Comparison of ENCODE assay signal across 10 cellular contexts in genomic region chr16:85171004-85171808, GRCh38. TPM values are rescaled to one million over a fixed set of nuclear protein-coding genes. Genes with fewer than 3 reads are reported as not detected.
DNase-seq lines count a peak whose midpoint lies in the region; ATAC-seq, FAIRE-seq and TF ChIP-seq lines count a peak whose summit lies in the region.
"Had no signal": no experiment of that assay in that cellular context is flagged by ENCODE, and none has a peak within 500 bp of the region (broad histone marks: within the 10 kb centered on the region; RNA-seq: fewer than 3 reads in every experiment).

No MANE protein-coding gene starts in this region.

- WGBS in neuronal stem cell (ENCODE audit: extremely low coverage in 2 of 2, insufficient read length in 2 of 2, insufficient replicate concordance in 1 of 2), 2 donors: no CpG with 5 or more reads among the region's 48 CpGs

- H2AFZ ChIP-seq in endothelial cell of umbilical vein (ENCODE audit: low read depth, low read length) (no peak overlapping the region), neuronal stem cell (ENCODE audit: low read length) (no peak overlapping the region)

- dilution Hi-C loops in endothelial cell of umbilical vein (cut with MboI; ENCODE audit: extremely low pct_ligation_motif_present, low sequenced_read_pairs): no loop called here

- peak overlapping the region; percentile 82 for H3K18ac ChIP-seq in neuronal stem cell (ENCODE audit: low read length)

- H3K27ac ChIP-seq in endothelial cell of umbilical vein (ENCODE audit: insufficient read depth, low read depth, low read length) (peak overlapping the region; percentile 93), neuronal stem cell (replicated peaks; ENCODE audit: low read length) (no peak overlapping the region)

- H4K8ac ChIP-seq in neuronal stem cell (ENCODE audit: low read depth, low read length): no peak overlapping the region

- CTCF ChIA-PET in endothelial cell of umbilical vein (lab: Charles Lee): interaction anchor here (0.5 to 6.0 kb wide), 18 partner anchors 9 to 160 kb away, joined by 3 to 45 read pairs (median 7); no protein-coding TSS in a partner anchor

- no peaks in the 10 kb centered on the region for H3K79me1 ChIP-seq in neuronal stem cell (ENCODE audit: low read depth, low read length)

- H4K20me1 ChIP-seq in endothelial cell of umbilical vein (replicated peaks; ENCODE audit: control insufficient read depth, extremely low read depth, insufficient read depth, low read length): no peaks in the 10 kb centered on the region

- no peak for FAIRE-seq in endothelial cell of umbilical vein (lab: Jason Lieb, UNC)
- FAIRE-seq: TTC549 had no signal

- H2BK120ac ChIP-seq in neuronal stem cell (ENCODE audit: low read depth, low read length): no peak overlapping the region

- peak overlapping the region; percentile 87 for H3K4me3 ChIP-seq in AG10803 (ENCODE audit: low read length)
- H3K4me3 ChIP-seq in NT2/D1 (ENCODE audit: insufficient read length, low read depth): peak overlapping the region; percentile 59
- peak overlapping the region in 2 of 3 experiments; percentile 15 to 39 for H3K4me3 ChIP-seq in endothelial cell of umbilical vein (replicated peaks in 1 of 3; ENCODE audit: insufficient read depth in 1 of 3, low read depth in 1 of 3, low read length in 3 of 3)
- H3K4me3 ChIP-seq in neuronal stem cell (ENCODE audit: low read length in 2 of 2): peak overlapping the region in 1 of 2 donors; percentile 1

- TF ChIP-seq CTCF in AG10803 (conservative IDR thresholded peaks at IDR 0.05; ENCODE audit: low read length) (no peak), endothelial cell of umbilical vein (IDR thresholded peaks at IDR 0.05; ENCODE audit: extremely low read depth in 1 of 2, insufficient read depth in 1 of 2, low read depth in 1 of 2, low read length in 2 of 2) (no peak)

- H3K9me3 ChIP-seq in NT2/D1 (ENCODE audit: insufficient read depth, low read length) (no peaks in the 10 kb centered on the region), endothelial cell of umbilical vein (replicated peaks; ENCODE audit: control insufficient read depth, insufficient read depth, low read length) (no peaks in the 10 kb centered on the region), neuronal stem cell (replicated peaks in 1 of 2; ENCODE audit: control insufficient read depth in 2 of 2, insufficient read depth in 1 of 2, low read depth in 1 of 2, low read length in 2 of 2) (no peaks in the 10 kb centered on the region)

- H3K9ac ChIP-seq in NT2/D1 (ENCODE audit: insufficient read length, low read depth): peak overlapping the region; percentile 51
- peak overlapping the region; percentile 22 for H3K9ac ChIP-seq in endothelial cell of umbilical vein (replicated peaks; ENCODE audit: extremely low read depth, insufficient read depth, low read length)
- no peak overlapping the region for H3K9ac ChIP-seq in neuronal stem cell (ENCODE audit: low read depth, low read length, poor library complexity)

- H3K79me2 ChIP-seq in endothelial cell of umbilical vein (ENCODE audit: control insufficient read depth, insufficient read depth, low read length): peaks cover 4% of the 10 kb centered on the region

- H3K4me1 ChIP-seq in NT2/D1 (ENCODE audit: insufficient read depth, insufficient read length): peaks cover 44% of the 10 kb centered on the region
- peaks cover 60% of the 10 kb centered on the region for H3K4me1 ChIP-seq in endothelial cell of umbilical vein (ENCODE audit: control insufficient read depth, extremely low read depth, insufficient read depth, low read length)
- peaks cover 17 to 60% of the 10 kb centered on the region in 2 donors for H3K4me1 ChIP-seq in neuronal stem cell (ENCODE audit: control insufficient read depth in 2 of 2, insufficient read depth in 1 of 2, low read depth in 1 of 2, low read length in 2 of 2)

- H3K4ac ChIP-seq in neuronal stem cell (ENCODE audit: low read length): no peak overlapping the region

- no peaks in the 10 kb centered on the region for H3K9me1 ChIP-seq in endothelial cell of umbilical vein (replicated peaks; ENCODE audit: control insufficient read depth, extremely low read depth, insufficient read depth, low read length)

- ATAC-seq in HG02763 (IDR thresholded peaks at IDR 0.05; ENCODE audit: unreplicated experiment): no peak

- H3K4me2 ChIP-seq in endothelial cell of umbilical vein (ENCODE audit: insufficient read depth, low read length): peak overlapping the region; percentile 77
- no peak overlapping the region for H3K4me2 ChIP-seq in neuronal stem cell (ENCODE audit: insufficient read depth, low read length, poor library complexity, severe bottlenecking)

- H2BK15ac ChIP-seq in neuronal stem cell (ENCODE audit: low read length): peak overlapping the region; percentile 40

- POLR2A ChIA-PET in endothelial cell of umbilical vein (lab: Charles Lee): interaction anchor here (1.2 kb wide), 1 partner anchor 83 kb away, joined by 3 read pairs; no protein-coding TSS in a partner anchor

- no peak overlapping the region for H4K91ac ChIP-seq in neuronal stem cell (ENCODE audit: low read depth, low read length, poor library complexity)

- peak overlapping the region; percentile 85 for H2AK5ac ChIP-seq in neuronal stem cell (ENCODE audit: low read depth, low read length)

- H3K14ac ChIP-seq in neuronal stem cell (ENCODE audit: low read length): peak overlapping the region; percentile 12

- TF ChIP-seq POLR2A in endothelial cell of umbilical vein (IDR thresholded peaks at IDR 0.05; ENCODE audit: low read depth, low read length): no peak

- H2BK5ac ChIP-seq in neuronal stem cell (ENCODE audit: low read length): no peak overlapping the region

- H2BK12ac ChIP-seq in neuronal stem cell (ENCODE audit: low read length): peak overlapping the region; percentile 65

- intact Hi-C loops in endothelial cell of umbilical vein (cut with micrococcal nuclease): no loop called here

- H3K27me3 ChIP-seq in NT2/D1 (ENCODE audit: insufficient read depth, insufficient read length) (no peaks in the 10 kb centered on the region), endothelial cell of umbilical vein (ENCODE audit: control insufficient read depth in 2 of 2, insufficient read depth in 2 of 2, low read length in 2 of 2) (no peaks in the 10 kb centered on the region), neuronal stem cell (ENCODE audit: control insufficient read depth in 3 of 3, insufficient read depth in 3 of 3, low read depth in 1 of 3, low read length in 3 of 3) (peaks cover 3 to 31% (median 27%) of the 10 kb centered on the region in 3 experiments)

- peak overlapping the region; percentile 21 for H3K23ac ChIP-seq in neuronal stem cell (ENCODE audit: low read depth, low read length, poor library complexity)

- DNase-seq in AG10803 (ENCODE audit: low read depth) (no peak), NT2/D1 (ENCODE audit: low read depth, low spot score) (no peak), endothelial cell of umbilical vein (ENCODE audit: low read depth, low spot score) (peak; percentile 41), neuronal stem cell (ENCODE audit: low spot score) (no peak), KG1 (lab: John Stamatoyannopoulos, UW) (no peak), NCI-H345 (lab: John Stamatoyannopoulos, UW) (no peak)
- no peak for DNase-seq in stimulated activated CD4-positive, alpha-beta T cell treated with anti-CD3 and anti-CD28 coated beads, Interleukin-4, amount 100 ng/mL, for 4 hours

- H3K36me3 ChIP-seq in NT2/D1 (ENCODE audit: insufficient read depth, insufficient read length, low read length) (peaks cover 27% of the 10 kb centered on the region), endothelial cell of umbilical vein (ENCODE audit: control insufficient read depth in 2 of 2, extremely low read depth in 1 of 2, insufficient read depth in 2 of 2, low read length in 2 of 2) (no peaks in the 10 kb centered on the region), neuronal stem cell (replicated peaks in 1 of 2; ENCODE audit: control insufficient read depth in 2 of 2, insufficient read depth in 2 of 2, low read length in 2 of 2) (no peaks in the 10 kb centered on the region)

- BruUV-seq in endothelial cell of umbilical vein (replicated peaks; lab: Mats Ljungman, UMichigan): no TSS peak

TF ChIP-seq in endothelial cell of umbilical vein, 7 proteins besides CTCF, POLR2A, EP300 and RAD21:
- TF ChIP-seq POLR2AphosphoS5 (IDR thresholded peaks at IDR 0.05; ENCODE audit: insufficient read depth, low read depth, low read length): no peak
TF ChIP-seq in endothelial cell of umbilical vein: peak in this region for 0.

RNA-seq across cellular contexts. Expression of gene CIBAR2, which starts 58.9 kb away (rescaled TPM):
- not detected in 2 replicates for total RNA-seq in endothelial cell of umbilical vein
- 0.07 and 0.30 TPM in 2 replicates for polyA plus RNA-seq in endothelial cell of umbilical vein
- polyA plus RNA-seq in endothelial cell of umbilical vein (2011; cell fraction: cytosol; rRNA removed): 0.13 TPM in 1 of 2 replicates, not detected in the other
- 2.5 and 3.1 TPM in 2 replicates for polyA plus RNA-seq in endothelial cell of umbilical vein (2011; cell fraction: nucleus; rRNA removed)
- 0.15 and 0.23 TPM in 2 replicates for polyA plus RNA-seq in endothelial cell of umbilical vein (2012)
- polyA minus RNA-seq in endothelial cell of umbilical vein: not detected in 2 replicates
- not detected for polyA minus RNA-seq in endothelial cell of umbilical vein (2011; cell fraction: cytosol; rRNA and poly(A)+ RNA removed)
- 0.38 TPM in 1 of 2 replicates, not detected in the other for polyA minus RNA-seq in endothelial cell of umbilical vein (2011; cell fraction: nucleus; rRNA and poly(A)+ RNA removed)
- 0.45 TPM for polyA plus RNA-seq in neuronal stem cell (2013, experiment 1 of 2)
- polyA plus RNA-seq in neuronal stem cell (2013, experiment 2 of 2): 0.51 TPM
- polyA plus RNA-seq: neural cell had no signal
